ENCODE assay signal across 8 cellular contexts in genomic region chr15:62067448-62068044, GRCh38. TPM values are rescaled to one million over a fixed set of nuclear protein-coding genes. Genes with fewer than 3 reads are reported as not detected.
DNase-seq lines count a peak whose midpoint lies in the region; ATAC-seq lines count a peak whose summit lies in the region.

No MANE protein-coding gene starts in this region.

- no peaks in the 10 kb centered on the region for H3K9me3 Mint-ChIP-seq in activated naive CD8-positive, alpha-beta T cell treated with anti-CD3 and anti-CD28 coated beads, Interleukin-2, amount 50 U/mL, for 24 hours

- peaks cover 25% of the 10 kb centered on the region for H3K4me1 Mint-ChIP-seq in activated naive CD8-positive, alpha-beta T cell treated with anti-CD3 and anti-CD28 coated beads, Interleukin-2, amount 50 U/mL, for 24 hours

- peaks cover 2% of the 10 kb centered on the region for H3K36me3 Mint-ChIP-seq in activated naive CD8-positive, alpha-beta T cell treated with anti-CD3 and anti-CD28 coated beads, Interleukin-2, amount 50 U/mL, for 24 hours (ENCODE audit: low read depth)

- H3K4me3 ChIP-seq in iPS-15b (ENCODE audit: low read depth, low read length) (peak overlapping the region; percentile 53), skeletal muscle tissue (ENCODE audit: low read length in 3 of 3) (peak overlapping the region; percentile 65 to 72 (median 70))

- H3K36me3 ChIP-seq in iPS-15b (ENCODE audit: control insufficient read depth, insufficient read depth, low read length) (no peaks in the 10 kb centered on the region), skeletal muscle tissue (ENCODE audit: control insufficient read depth in 3 of 3, insufficient read depth in 3 of 3, low read length in 3 of 3) (no peaks in the 10 kb centered on the region)

- H3K27me3 ChIP-seq in iPS-15b (ENCODE audit: control insufficient read depth, insufficient read depth, low read length), result peaks cover 59% of the 10 kb centered on the region
- H3K27me3 ChIP-seq in skeletal muscle tissue (ENCODE audit: control insufficient read depth in 3 of 3, insufficient read depth in 3 of 3, low read length in 3 of 3), result peaks cover 0 to 6% (median 3%) of the 10 kb centered on the region in 3 donors

- DNase-seq in NCI-H774 (lab: John Stamatoyannopoulos, UW), result peak; percentile 42
- DNase-seq in activated naive CD8-positive, alpha-beta T cell treated with anti-CD3 and anti-CD28 coated beads, Interleukin-2, amount 50 U/mL, for 24 hours, result peak; percentile 26

- ATAC-seq in GM19372 (IDR thresholded peaks at IDR 0.05; ENCODE audit: low read depth, unreplicated experiment), result peak; percentile 37
- peak; percentile 48 for ATAC-seq in activated naive CD8-positive, alpha-beta T cell treated with anti-CD3 and anti-CD28 coated beads, Interleukin-2, amount 50 U/mL, for 24 hours
- no peak for ATAC-seq in HG02973 (IDR thresholded peaks at IDR 0.05; ENCODE audit: unreplicated experiment)
- no peak for ATAC-seq in HG03521 (IDR thresholded peaks at IDR 0.05; ENCODE audit: unreplicated experiment)
- no peak for ATAC-seq in GM21447 (IDR thresholded peaks at IDR 0.05; ENCODE audit: unreplicated experiment)

- peaks cover 4% of the 10 kb centered on the region for H3K4me1 ChIP-seq in iPS-15b (ENCODE audit: control insufficient read depth, insufficient read depth, low read length)
- H3K4me1 ChIP-seq in skeletal muscle tissue (ENCODE audit: control insufficient read depth in 3 of 3, insufficient read depth in 3 of 3, low read length in 3 of 3), result peaks cover 10 to 16% (median 14%) of the 10 kb centered on the region in 3 donors

- no peak overlapping the region for H3K27ac ChIP-seq in skeletal muscle tissue (ENCODE audit: low read depth, low read length)

- no peaks in the 10 kb centered on the region for H3K9me3 ChIP-seq in iPS-15b (ENCODE audit: control insufficient read depth, insufficient read depth, low read length)
- no peaks in the 10 kb centered on the region for H3K9me3 ChIP-seq in skeletal muscle tissue (ENCODE audit: control insufficient read depth in 3 of 3, low read length in 3 of 3)

- H3K9ac ChIP-seq in iPS-15b (ENCODE audit: low read depth, low read length) (no peak overlapping the region), skeletal muscle tissue (ENCODE audit: low read depth in 1 of 3, low read length in 3 of 3) (peak overlapping the region in 2 of 3 donors; percentile 40 to 45)

- peaks cover 34% of the 10 kb centered on the region for H3K27me3 Mint-ChIP-seq in activated naive CD8-positive, alpha-beta T cell treated with anti-CD3 and anti-CD28 coated beads, Interleukin-2, amount 50 U/mL, for 24 hours

- H3K4me3 Mint-ChIP-seq in activated naive CD8-positive, alpha-beta T cell treated with anti-CD3 and anti-CD28 coated beads, Interleukin-2, amount 50 U/mL, for 24 hours, result peak overlapping the region; percentile 83

- peak overlapping the region; percentile 64 for H3K27ac Mint-ChIP-seq in activated naive CD8-positive, alpha-beta T cell treated with anti-CD3 and anti-CD28 coated beads, Interleukin-2, amount 50 U/mL, for 24 hours

RNA-seq across cellular contexts. Expression of gene C2CD4A, which starts 0.8 kb away (rescaled TPM):
- not detected for total RNA-seq in skeletal muscle tissue

RNA-seq across cellular contexts. Expression of gene VPS13C, which starts 7.3 kb away (rescaled TPM):
- 73.6 TPM for total RNA-seq in skeletal muscle tissue

Comparison
In these comparisons a context has a peak if more than half of its experiments do, and no peak if none do; other contexts are left out.
1. ATAC-seq: peak in GM19372 (single experiment) and activated naive CD8-positive, alpha-beta T cell treated with anti-CD3 and anti-CD28 coated beads, Interleukin-2, amount 50 U/mL, for 24 hours (single experiment); none in HG02973 (single experiment), HG03521 (single experiment) and GM21447 (single experiment).